In genomic region chr5:1699394-1699793, GRCh38 we compare ENCODE assay signal across 25 cellular contexts.
"Had no signal": no experiment of that assay in that cellular context is flagged by ENCODE, and none has a peak within 500 bp of the region (broad histone marks: within the 10 kb centered on the region; RNA-seq: fewer than 3 reads in every experiment).

No MANE protein-coding gene starts in this region.

- H3K4me1 ChIP-seq: foreskin keratinocyte, gastroesophageal sphincter, heart left ventricle, pancreas, right lobe of liver, tibial nerve, upper lobe of right lung, uterus had no signal

- H3K9me3 Mint-ChIP-seq: dendritic cell treated with granulocyte-macrophage colony-stimulating factor and Interleukin-4, amounts not matched to agents 40 ng/mL and 50 ng/mL, for 4 days; memory B cell; natural killer cell; stimulated activated naive B cell treated with anti-CD40 and anti-IgM and Interleukin-4, amounts not matched to agents 10 μg/mL and 1 μg/mL and 100 μg/mL, for 72 hours; stimulated activated naive CD8-positive, alpha-beta T cell treated with anti-CD3 and anti-CD28 coated beads, Interleukin-15, Interleukin-2, amounts not matched to agents 100 ng/mL and 50 ng/mL, for 24 hours had no signal

- DNase-seq: effector CD8-positive, alpha-beta T cell; endodermal cell; foreskin keratinocyte; heart left ventricle; kidney; natural killer cell; pancreas; right lobe of liver; small intestine; stimulated activated CD4-positive, alpha-beta T cell treated with anti-CD3 and anti-CD28 coated beads, Interleukin-2, amount 100 ng/mL, for 48 hours; stimulated activated naive B cell treated with anti-CD40 and anti-IgM and Interleukin-4, amounts not matched to agents 10 μg/mL and 1 μg/mL and 100 μg/mL, for 72 hours; upper lobe of right lung; uterus had no signal

- H3K9me3 ChIP-seq: gastroesophageal sphincter, heart left ventricle, neutrophil, pancreas, right lobe of liver, thoracic aorta, tibial nerve, upper lobe of right lung, uterus had no signal

- H3K36me3 Mint-ChIP-seq: memory B cell; natural killer cell; stimulated activated naive B cell treated with anti-CD40 and anti-IgM and Interleukin-4, amounts not matched to agents 10 μg/mL and 1 μg/mL and 100 μg/mL, for 72 hours had no signal

- H3K36me3 ChIP-seq: gastroesophageal sphincter, heart left ventricle, neutrophil, pancreas, right lobe of liver, thoracic aorta, tibial nerve, upper lobe of right lung, uterus had no signal

- H3K4me3 Mint-ChIP-seq: dendritic cell treated with granulocyte-macrophage colony-stimulating factor and Interleukin-4, amounts not matched to agents 40 ng/mL and 50 ng/mL, for 4 days; endodermal cell; memory B cell; natural killer cell; stimulated activated naive B cell treated with anti-CD40 and anti-IgM and Interleukin-4, amounts not matched to agents 10 μg/mL and 1 μg/mL and 100 μg/mL, for 72 hours; stimulated activated naive CD8-positive, alpha-beta T cell treated with anti-CD3 and anti-CD28 coated beads, Interleukin-15, Interleukin-2, amounts not matched to agents 100 ng/mL and 50 ng/mL, for 24 hours had no signal

- H3K27me3 ChIP-seq: foreskin keratinocyte, hepatocyte, pancreas, right lobe of liver, tibial nerve, uterus had no signal

- ATAC-seq: esophagus mucosa; foreskin keratinocyte; gastroesophageal sphincter; heart left ventricle; left lobe of liver; natural killer cell; pancreas; stimulated activated naive B cell treated with anti-CD40 and anti-IgM and Interleukin-4, amounts not matched to agents 10 μg/mL and 1 μg/mL and 100 μg/mL, for 72 hours; upper lobe of right lung had no signal

- H3K4me1 Mint-ChIP-seq: endodermal cell; memory B cell; natural killer cell; stimulated activated naive B cell treated with anti-CD40 and anti-IgM and Interleukin-4, amounts not matched to agents 10 μg/mL and 1 μg/mL and 100 μg/mL, for 72 hours had no signal

- H3K4me3 ChIP-seq: gastroesophageal sphincter, heart left ventricle, hepatocyte, lung, pancreas, right lobe of liver, thoracic aorta, tibial nerve, upper lobe of right lung, uterus had no signal

- H3K27ac Mint-ChIP-seq: dendritic cell treated with granulocyte-macrophage colony-stimulating factor and Interleukin-4, amounts not matched to agents 40 ng/mL and 50 ng/mL, for 4 days; endodermal cell; memory B cell; natural killer cell; stimulated activated naive B cell treated with anti-CD40 and anti-IgM and Interleukin-4, amounts not matched to agents 10 μg/mL and 1 μg/mL and 100 μg/mL, for 72 hours had no signal

- H3K27ac ChIP-seq: epithelial cell of prostate, foreskin keratinocyte, gastroesophageal sphincter, heart left ventricle, hepatocyte, neutrophil, pancreas, right lobe of liver, thoracic aorta, tibial nerve, upper lobe of right lung, uterus had no signal
